ENCODE assay signal across 8 cellular contexts in genomic region chr3:9398715-9399708, GRCh38. TPM values are rescaled to one million over a fixed set of nuclear protein-coding genes. Genes with fewer than 3 reads are reported as not detected.
DNase-seq lines count a peak whose midpoint lies in the region; ATAC-seq, FAIRE-seq and TF ChIP-seq lines count a peak whose summit lies in the region.

No MANE protein-coding gene starts in this region.

- 1% methylated on average over 9 of the region's 9 CpGs for WGBS in K562 (ENCODE audit: insufficient coverage, low coverage, missing lambda C conversion rate)
- 0 to 2% (median 1%) methylated on average over 9 of the region's 9 CpGs for WGBS in stomach, 5 donors

- no peaks in the 10 kb centered on the region for H3K9me1 ChIP-seq in K562 (ENCODE audit: control insufficient read depth, insufficient read depth, low read length)

- CTCF ChIA-PET in K562 (lab: Yijun Ruan, JAX; ENCODE audit: low intra/inter-chr PET ratio): no interaction called here

- peak; percentile 7 for ATAC-seq in K562
- ATAC-seq in GM19455 (IDR thresholded peaks at IDR 0.05; ENCODE audit: unreplicated experiment): no peak
- no peak for ATAC-seq in GM21360 (IDR thresholded peaks at IDR 0.05; ENCODE audit: unreplicated experiment)

- no peak for TF ChIP-seq RAD21 in K562 (CRISPR knock-in tag; conservative IDR thresholded peaks at IDR 0.05 in 1 of 2, IDR thresholded peaks at IDR 0.05 in 1 of 2)

- H3K27ac ChIP-seq in K562 (ENCODE audit: extremely low read depth, low read depth, low read length) (peak overlapping the region; percentile 96), stomach (peak overlapping the region; percentile 93 to 100 (median 99))

- H3K9me3 ChIP-seq in K562 (replicated peaks; ENCODE audit: control insufficient read depth, insufficient read depth, low read depth, low read length): no peaks in the 10 kb centered on the region
- no peaks in the 10 kb centered on the region for H3K9me3 ChIP-seq in stomach

- peak overlapping the region; percentile 97 to 99 for H3K9ac ChIP-seq in K562 (ENCODE audit: insufficient read depth in 1 of 2, low read depth in 2 of 2, low read length in 2 of 2)

- H3K36me3 ChIP-seq in K562 (ENCODE audit: control insufficient read depth, insufficient read depth, low read length): peaks cover 22% of the 10 kb centered on the region
- peaks cover 2 to 9% (median 5%) of the 10 kb centered on the region in 4 donors for H3K36me3 ChIP-seq in stomach

- TF ChIP-seq EP300 in K562 (IDR thresholded peaks at IDR 0.05; ENCODE audit: low read length) (no peak), stomach (IDR thresholded peaks at IDR 0.05) (no peak)

- POLR2A ChIA-PET in K562 (lab: Yijun Ruan, JAX): interaction anchor here (0.7 to 7.7 kb wide), 12 partner anchors 8 to 46 kb away, joined by 3 to 150 read pairs (median 4); partner anchors contain the start of gene THUMPD3

- TF ChIP-seq POLR2A in K562 (conservative IDR thresholded peaks at IDR 0.05) (peak; percentile 34; the same call in 1 of the 2 replicates), stomach (IDR thresholded peaks at IDR 0.05) (no peak)

- TSS peak; percentile 34 for BruUV-seq in K562 (replicated peaks; lab: Mats Ljungman, UMichigan)

- H2AFZ ChIP-seq in K562 (ENCODE audit: low read depth, low read length): no peak overlapping the region

- intact Hi-C loops in K562 (cut with micrococcal nuclease): loop anchor here (5.0 kb wide), 1 partner anchor 248 kb away; the partner anchor contains the start of gene MTMR14
- intact Hi-C loops in stomach (cut with DNase I; ENCODE audit: low total_unique reads): no loop called here

- TF ChIP-seq CTCF in K562 (IDR thresholded peaks at IDR 0.05 in 2 of 3, conservative IDR thresholded peaks at IDR 0.05 in 1 of 3; ENCODE audit: insufficient read depth in 2 of 3, low read depth in 1 of 3, low read length in 3 of 3): no peak
- TF ChIP-seq CTCF in stomach (IDR thresholded peaks at IDR 0.05): no peak

- H3K27me3 ChIP-seq in K562 (ENCODE audit: control insufficient read depth in 2 of 2, insufficient read depth in 2 of 2, low read length in 2 of 2) (no peaks in the 10 kb centered on the region), stomach (no peaks in the 10 kb centered on the region)

- H3K4me3 ChIP-seq in K562 (peak overlapping the region; percentile 74), stomach (peak overlapping the region; percentile 65 to 97 (median 85))

- in situ Hi-C loops in K562 (cut with MboI): no loop called here

- peaks cover 88% of the 10 kb centered on the region for H3K79me2 ChIP-seq in K562 (ENCODE audit: control insufficient read depth, insufficient read depth, low read length)

- DNase-seq in stimulated activated CD4-positive, alpha-beta T cell treated with anti-CD3 and anti-CD28 coated beads, Interleukin-15, amount 100 ng/mL, for 24 hours: peak; percentile 35
- DNase-seq in stimulated activated CD4-positive, alpha-beta T cell treated with anti-CD3 and anti-CD28 coated beads, Interleukin-12 subunit alpha, Interleukin-12 subunit beta, amount 100 ng/mL, for 4 hours: no peak
- DNase-seq in NCI-H82 treated with DMSO at 0.1 percent for 48 hours (lab: John Stamatoyannopoulos, UW; ENCODE audit: unreplicated experiment) (peak; percentile 38), K562 (ENCODE audit: extremely low read depth in 1 of 4, low spot score in 3 of 4) (peak in 2 of 4 experiments; percentile 46 to 80), kidney glomerular epithelial cell (lab: John Stamatoyannopoulos, UW) (peak; percentile 37), stomach (no peak)

- H3K4me2 ChIP-seq in K562 (ENCODE audit: insufficient read depth, low read length): peak overlapping the region; percentile 98

- peaks cover 0 to 36% of the 10 kb centered on the region in 2 experiments; a peak in 3 of 5 replicates for H3K4me1 ChIP-seq in K562 (replicated peaks in 1 of 2; ENCODE audit: control insufficient read depth in 2 of 2, insufficient read depth in 2 of 2, low read length in 2 of 2)
- peaks cover 60 to 75% (median 69%) of the 10 kb centered on the region in 4 donors for H3K4me1 ChIP-seq in stomach

- peaks cover 58% of the 10 kb centered on the region for H4K20me1 ChIP-seq in K562 (replicated peaks; ENCODE audit: control insufficient read depth, insufficient read depth, low read length)

- FAIRE-seq in K562 (lab: Jason Lieb, UNC): peak; percentile 63

TF ChIP-seq in K562, 482 proteins besides CTCF, POLR2A, EP300 and RAD21 (continues in another document):
- 0 out of 2 replicates have a peak, but pooled peaks have one; percentile 20 for TF ChIP-seq ILF3 (IDR thresholded peaks at IDR 0.05; ENCODE audit: borderline replicate concordance)
- TF ChIP-seq, protein P1, sequence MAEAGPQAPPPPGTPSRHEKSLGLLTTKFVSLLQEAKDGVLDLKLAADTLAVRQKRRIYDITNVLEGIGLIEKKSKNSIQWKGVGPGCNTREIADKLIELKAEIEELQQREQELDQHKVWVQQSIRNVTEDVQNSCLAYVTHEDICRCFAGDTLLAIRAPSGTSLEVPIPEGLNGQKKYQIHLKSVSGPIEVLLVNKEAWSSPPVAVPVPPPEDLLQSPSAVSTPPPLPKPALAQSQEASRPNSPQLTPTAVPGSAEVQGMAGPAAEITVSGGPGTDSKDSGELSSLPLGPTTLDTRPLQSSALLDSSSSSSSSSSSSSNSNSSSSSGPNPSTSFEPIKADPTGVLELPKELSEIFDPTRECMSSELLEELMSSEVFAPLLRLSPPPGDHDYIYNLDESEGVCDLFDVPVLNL (CRISPR knock-in tag; IDR thresholded peaks at IDR 0.05; ENCODE audit: low read depth): no peak
- no peak for TF ChIP-seq ZNF197 (CRISPR knock-in tag; IDR thresholded peaks at IDR 0.05; ENCODE audit: low read depth)
- no peak for TF ChIP-seq ZZZ3 (IDR thresholded peaks at IDR 0.05)

RNA-seq across cellular contexts. Expression of gene SETD5, which starts 1.6 kb away (rescaled TPM):
- 501 and 1,010 TPM in 2 replicates for total RNA-seq in K562 (2011; cell fraction: chromatin; rRNA removed; ENCODE audit: low replicate concordance)
- 231 and 322 TPM in 2 replicates for total RNA-seq in K562 (2011; cell fraction: nucleolus; rRNA removed)
- 405 and 463 TPM in 2 replicates for total RNA-seq in K562 (2011; cell fraction: nucleoplasm; rRNA removed)
- total RNA-seq in K562 (2014; rRNA removed) (60.9 and 61.4 TPM in 2 replicates), K562 (2014; rRNA removed; fragmentation: Illumina TruSeq; extraction: Trizol) (87.2 and 97.1 TPM in 2 replicates), K562 (2015; rRNA removed; fragmentation: Illumina TruSeq; extraction: Trizol) (80.3 and 92.2 TPM in 2 replicates), K562 (2021) (118 and 135 TPM in 2 replicates), stomach (100 to 1,000 TPM in 4 of 5 donors, 10 to 100 TPM in 1; 79.4 to 431 (median 150) TPM)
- polyA plus RNA-seq in K562 (2011; rRNA removed) (106 and 130 TPM in 2 replicates), K562 (2014; fragmentation: Illumina TruSeq; extraction: Trizol) (108 and 128 TPM in 2 replicates), K562 (2014; fragmentation: Nextera tagmentation; extraction: Ambion mirVana) (10 to 100 TPM; 20.8 to 38.8 TPM), K562 (2014; rRNA removed) (65.4 and 69.1 TPM in 2 replicates), stomach (10 to 100 TPM; 11.2 to 16.3 (median 11.3) TPM)
- polyA plus RNA-seq in K562 (2011; cell fraction: cytosol; rRNA removed): 46.5 and 86.7 TPM in 2 replicates
- polyA plus RNA-seq in K562 (2011; cell fraction: nucleus; rRNA removed): 413 and 458 TPM in 2 replicates
- polyA plus RNA-seq in K562 (2012): 98.7 and 112 TPM in 2 replicates
- 199 and 230 TPM in 2 replicates for polyA minus RNA-seq in K562 (2011; rRNA and poly(A)+ RNA removed)
- polyA minus RNA-seq in K562 (2011; cell fraction: cytosol; rRNA and poly(A)+ RNA removed): 98.0 and 118 TPM in 2 replicates
- polyA minus RNA-seq in K562 (2011; cell fraction: nucleus; rRNA and poly(A)+ RNA removed): 188 and 330 TPM in 2 replicates

RNA-seq across cellular contexts. Expression of gene THUMPD3, which starts 36.2 kb away (rescaled TPM):
- total RNA-seq in K562 (2011; cell fraction: chromatin; rRNA removed; ENCODE audit: low replicate concordance): 65.1 and 119 TPM in 2 replicates
- 39.5 and 43.0 TPM in 2 replicates for total RNA-seq in K562 (2011; cell fraction: nucleolus; rRNA removed)
- total RNA-seq in K562 (2011; cell fraction: nucleoplasm; rRNA removed): 58.4 and 80.8 TPM in 2 replicates
- total RNA-seq in K562 (2014; rRNA removed) (74.6 and 75.5 TPM in 2 replicates), K562 (2014; rRNA removed; fragmentation: Illumina TruSeq; extraction: Trizol) (125 and 131 TPM in 2 replicates), K562 (2015; rRNA removed; fragmentation: Illumina TruSeq; extraction: Trizol) (111 and 113 TPM in 2 replicates), K562 (2021) (106 and 114 TPM in 2 replicates), stomach (100 to 1,000 TPM in 1 of 5 donors, 10 to 100 TPM in 3, 1 to 10 TPM in 1; 4.7 to 255 (median 40.3) TPM)
- polyA plus RNA-seq in K562 (2011; rRNA removed) (115 and 132 TPM in 2 replicates), K562 (2014; fragmentation: Illumina TruSeq; extraction: Trizol) (102 and 118 TPM in 2 replicates), K562 (2014; fragmentation: Nextera tagmentation; extraction: Ambion mirVana) (10 to 100 TPM; 58.3 to 78.1 TPM), K562 (2014; rRNA removed) (83.9 and 99.5 TPM in 2 replicates), stomach (10 to 100 TPM; 20.0 to 24.6 (median 23.5) TPM)
- polyA plus RNA-seq in K562 (2011; cell fraction: cytosol; rRNA removed): 37.6 and 59.9 TPM in 2 replicates
- 49.9 and 51.8 TPM in 2 replicates for polyA plus RNA-seq in K562 (2011; cell fraction: nucleus; rRNA removed)
- 85.6 and 109 TPM in 2 replicates for polyA plus RNA-seq in K562 (2012)
- 305 and 319 TPM in 2 replicates for polyA minus RNA-seq in K562 (2011; rRNA and poly(A)+ RNA removed)
- 40.5 and 64.5 TPM in 2 replicates for polyA minus RNA-seq in K562 (2011; cell fraction: cytosol; rRNA and poly(A)+ RNA removed)
- 30.8 and 37.4 TPM in 2 replicates for polyA minus RNA-seq in K562 (2011; cell fraction: nucleus; rRNA and poly(A)+ RNA removed)

Comparison
In these comparisons a context has a peak if more than half of its experiments do, and no peak if none do; other contexts are left out.
1. DNase-seq: peak in stimulated activated CD4-positive, alpha-beta T cell treated with anti-CD3 and anti-CD28 coated beads, Interleukin-15, amount 100 ng/mL, for 24 hours (single experiment), NCI-H82 treated with DMSO at 0.1 percent for 48 hours (single experiment) and kidney glomerular epithelial cell (single experiment); none in stimulated activated CD4-positive, alpha-beta T cell treated with anti-CD3 and anti-CD28 coated beads, Interleukin-12 subunit alpha, Interleukin-12 subunit beta, amount 100 ng/mL, for 4 hours (single experiment) and stomach (single experiment).